Comparison of ENCODE assay signal across 8 cellular contexts in the genomic region with DNA sequence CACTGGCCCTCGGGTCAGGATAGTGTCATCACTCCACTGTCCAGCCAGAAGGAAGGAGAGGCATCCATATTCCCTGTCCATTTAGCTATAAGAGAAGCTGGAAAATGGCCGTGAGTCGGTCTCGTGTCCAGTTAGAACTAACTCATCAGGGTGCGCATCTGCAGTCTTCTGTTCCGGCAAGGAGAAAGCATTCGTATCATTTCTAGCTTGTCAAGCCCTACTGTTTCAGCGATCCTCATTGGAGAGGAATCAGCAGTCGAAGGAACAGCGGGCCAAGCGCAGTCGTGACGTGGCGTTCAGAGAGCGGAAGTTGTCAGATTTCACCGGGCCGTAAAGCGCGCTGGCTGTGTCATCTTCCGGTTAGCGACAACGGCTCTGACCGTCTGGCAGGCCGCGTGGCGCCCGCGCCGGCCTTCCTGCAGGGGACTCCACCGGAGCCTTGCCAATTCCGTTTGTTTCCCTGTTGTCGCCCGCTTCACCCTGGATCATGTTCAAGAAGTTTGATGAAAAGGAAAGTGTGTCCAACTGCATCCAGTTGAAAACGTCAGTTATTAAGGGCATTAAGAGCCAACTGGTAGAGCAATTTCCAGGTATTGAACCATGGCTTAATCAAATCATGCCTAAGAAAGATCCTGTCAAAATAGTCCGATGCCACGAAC. TPM values are rescaled to one million over a fixed set of nuclear protein-coding genes. Genes with fewer than 3 reads are reported as not detected.
DNase-seq lines count a peak whose midpoint lies in the region; ATAC-seq and TF ChIP-seq lines count a peak whose summit lies in the region.

No MANE protein-coding gene starts in this region.

- TF ChIP-seq POLR2A in testis (IDR thresholded peaks at IDR 0.05), result no peak

- H3K4me1 Mint-ChIP-seq in glutamatergic neuron (ENCODE audit: low read depth, unreplicated experiment), result peaks cover 24% of the 10 kb centered on the region

- DNase-seq in DMS53 (lab: John Stamatoyannopoulos, UW) (peak; percentile 96), SK-N-DZ (ENCODE audit: low spot score) (peak; percentile 86), glutamatergic neuron (peak; percentile 99), omental fat pad (ENCODE audit: low spot score) (peak; percentile 68), testis (peak; percentile 88)
- DNase-seq in activated naive CD4-positive, alpha-beta T cell treated with anti-CD3 and anti-CD28 coated beads, Interleukin-2, amount 50 U/mL, for 16 hours, result peak; percentile 79

- H3K36me3 Mint-ChIP-seq in glutamatergic neuron (ENCODE audit: unreplicated experiment), result peaks cover 13% of the 10 kb centered on the region

- H3K4me1 ChIP-seq in testis, result peaks cover 6% of the 10 kb centered on the region

- intact Hi-C loops in testis (cut with DNase I; ENCODE audit: low total_unique reads), result no loop called here

- H3K36me3 ChIP-seq in KOPT-K1 (ENCODE audit: insufficient read depth, low read length) (peaks cover 85% of the 10 kb centered on the region), testis (ENCODE audit: low read depth, missing control alignments) (no peaks in the 10 kb centered on the region)

- H3K27ac ChIP-seq in KOPT-K1 (ENCODE audit: low read depth, low read length, poor library complexity, severe bottlenecking) (peak overlapping the region; percentile 68), testis (peak overlapping the region; percentile 9 to 90)

- 29 to 44% methylated on average over 33 to 36 of the region's 36 CpGs for WGBS in testis, 2 donors

- H3K27me3 ChIP-seq in testis, result no peaks in the 10 kb centered on the region

- H3K27me3 Mint-ChIP-seq in glutamatergic neuron (ENCODE audit: unreplicated experiment), result peaks cover 14% of the 10 kb centered on the region

- no peaks in the 10 kb centered on the region for H3K9me3 ChIP-seq in KOPT-K1 (ENCODE audit: insufficient read depth, low read length, poor library complexity, severe bottlenecking)
- H3K9me3 ChIP-seq in testis, result no peaks in the 10 kb centered on the region

- TF ChIP-seq CTCF in glutamatergic neuron (IDR thresholded peaks at IDR 0.05; ENCODE audit: partially characterized antibody, unreplicated experiment) (no peak), omental fat pad (IDR thresholded peaks at IDR 0.05) (no peak), testis (IDR thresholded peaks at IDR 0.05) (no peak)

- H3K4me3 ChIP-seq in testis, result peak overlapping the region; percentile 61 to 63

- peaks cover 19% of the 10 kb centered on the region for H3K9me3 Mint-ChIP-seq in glutamatergic neuron (ENCODE audit: unreplicated experiment)

- ATAC-seq in GM21529 (IDR thresholded peaks at IDR 0.05; ENCODE audit: unreplicated experiment), result peak; percentile 73
- peak; percentile 42 for ATAC-seq in omental fat pad (ENCODE audit: low FRiP score)

- peak overlapping the region; percentile 94 for H3K4me3 Mint-ChIP-seq in glutamatergic neuron (ENCODE audit: unreplicated experiment)

- peak overlapping the region; percentile 98 for H3K27ac Mint-ChIP-seq in glutamatergic neuron (ENCODE audit: unreplicated experiment)

RNA-seq across cellular contexts. Expression of gene HM13, which starts 32.9 kb away (rescaled TPM):
- 103 TPM in 2 replicates for polyA plus RNA-seq in SK-N-DZ (2014; cell fraction: cytosol; rRNA removed)
- 60.4 and 68.0 TPM in 2 replicates for polyA plus RNA-seq in SK-N-DZ (2014; cell fraction: nucleus; rRNA removed)
- total RNA-seq in glutamatergic neuron (ENCODE audit: unreplicated experiment), result 320 TPM
- 100 to 1,000 TPM in 1 of 4 donors, 10 to 100 TPM in 3; 59.7 to 113 (median 83.4) TPM for total RNA-seq in omental fat pad
- 10 to 100 TPM; 68.7 to 86.7 TPM for total RNA-seq in testis
- 97.5 TPM for polyA plus RNA-seq in testis (ENCODE audit: insufficient read depth, low read depth, low replicate concordance)

RNA-seq across cellular contexts. Expression of gene ID1, which starts 57.9 kb away (rescaled TPM):
- 97.4 and 104 TPM in 2 replicates for polyA plus RNA-seq in SK-N-DZ (2014; cell fraction: cytosol; rRNA removed)
- polyA plus RNA-seq in SK-N-DZ (2014; cell fraction: nucleus; rRNA removed), result 170 and 208 TPM in 2 replicates
- total RNA-seq in glutamatergic neuron (ENCODE audit: unreplicated experiment) (92.0 TPM), omental fat pad (100 to 1,000 TPM; 437 to 878 (median 612) TPM), testis (100 to 1,000 TPM; 124 to 128 TPM)
- 18.7 TPM for polyA plus RNA-seq in testis (ENCODE audit: insufficient read depth, low read depth, low replicate concordance)

Comparison
In these comparisons a context has a peak if more than half of its experiments do, and no peak if none do; other contexts are left out.
1. Peak in every context shown above with its lines: DNase-seq, ATAC-seq, H3K4me3 ChIP-seq and H3K27ac ChIP-seq.